Comparison of ENCODE assay signal across 8 cellular contexts in the genomic region with DNA sequence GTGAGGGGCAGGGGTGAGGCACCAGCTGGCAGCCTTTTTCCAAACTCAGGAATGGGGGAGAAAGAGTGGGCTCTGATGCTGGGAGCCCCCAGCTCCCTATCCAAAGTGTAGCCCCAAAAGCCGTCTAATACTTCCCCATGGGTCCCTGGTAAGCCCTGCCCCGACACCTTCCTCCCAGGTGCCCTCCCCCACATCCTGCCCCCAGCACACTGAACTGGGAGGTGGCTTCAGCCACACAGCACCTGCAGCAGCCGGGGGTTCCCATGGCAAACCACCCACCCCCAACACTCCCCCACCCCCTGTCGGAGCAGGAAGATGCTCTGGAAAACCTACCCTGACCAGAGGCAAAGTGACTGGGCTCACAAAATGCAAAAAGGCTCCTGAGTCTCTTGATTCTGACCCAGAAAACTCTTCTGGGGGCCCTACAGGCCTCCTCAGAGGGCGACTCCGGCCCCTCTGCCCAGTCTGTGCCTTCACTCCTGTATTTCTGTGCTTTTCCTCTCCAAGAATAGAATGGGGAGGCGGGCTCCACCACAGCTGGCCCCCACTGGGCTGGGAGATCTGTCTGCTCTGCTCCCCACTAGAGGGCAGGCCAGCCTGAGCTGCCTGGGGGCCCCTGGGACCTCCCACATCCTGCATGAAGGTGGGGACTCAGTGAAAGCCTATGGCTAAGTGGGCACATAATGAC.
DNase-seq lines count a peak whose midpoint lies in the region; ATAC-seq, FAIRE-seq and TF ChIP-seq lines count a peak whose summit lies in the region.

No MANE protein-coding gene starts in this region.

- no peak overlapping the region for H3K27ac ChIP-seq in CD4-positive, alpha-beta T cell (ENCODE audit: low read depth, low read length)
- H3K27ac ChIP-seq in OCI-LY3 (ENCODE audit: low read length), result no peak overlapping the region
- peak overlapping the region in 1 of 2 donors; percentile 23 for H3K27ac ChIP-seq in prostate gland

- H3K27me3 ChIP-seq in CD4-positive, alpha-beta T cell (ENCODE audit: control insufficient read depth, insufficient read depth, low read length), result no peaks in the 10 kb centered on the region
- no peaks in the 10 kb centered on the region for H3K27me3 ChIP-seq in OCI-LY3 (ENCODE audit: low read depth, low read length)
- no peaks in the 10 kb centered on the region for H3K27me3 ChIP-seq in prostate gland (replicated peaks; ENCODE audit: insufficient read depth)

- peak overlapping the region; percentile 11 for H3K4me3 Mint-ChIP-seq in CD4-positive, alpha-beta T cell
- peak overlapping the region in 4 of 5 donors; percentile 27 to 57 (median 47) for H3K4me3 Mint-ChIP-seq in immature natural killer cell

- H4K20me1 ChIP-seq in OCI-LY3 (ENCODE audit: insufficient read depth, low read length), result no peaks in the 10 kb centered on the region

- peak overlapping the region; percentile 65 for H3K27ac Mint-ChIP-seq in CD4-positive, alpha-beta T cell
- peak overlapping the region; percentile 68 to 93 (median 89) for H3K27ac Mint-ChIP-seq in immature natural killer cell

- H3K4me3 ChIP-seq in OCI-LY3 (ENCODE audit: low read length), result no peak overlapping the region
- H3K4me3 ChIP-seq in prostate gland, result no peak overlapping the region

- H2AFZ ChIP-seq in OCI-LY3 (ENCODE audit: low read depth, low read length), result no peak overlapping the region

- peaks cover 22% of the 10 kb centered on the region for H3K4me1 Mint-ChIP-seq in CD4-positive, alpha-beta T cell (ENCODE audit: low read depth)
- peaks cover 50 to 68% of the 10 kb centered on the region in 2 donors for H3K4me1 Mint-ChIP-seq in immature natural killer cell

- CTCF ChIA-PET in CD4-positive, alpha-beta T cell (lab: Charles Lee), result interaction anchor here (1.1 kb wide), 1 partner anchor 99 kb away, joined by 3 read pairs; no protein-coding TSS in a partner anchor

- peak; percentile 47 for TF ChIP-seq CTCF in CD4-positive, alpha-beta T cell (IDR thresholded peaks at IDR 0.05)
- TF ChIP-seq CTCF in OCI-LY3 (IDR thresholded peaks at IDR 0.05; ENCODE audit: low read depth, low read length) (peak; percentile 64), prostate gland (IDR thresholded peaks at IDR 0.05) (peak in 2 of 4 experiments; percentile 30 to 38)

- TF ChIP-seq POLR2A in prostate gland (IDR thresholded peaks at IDR 0.05) (no peak), H54 (IDR thresholded peaks at IDR 0.05; ENCODE audit: low read depth, low read length) (no peak)

- peaks cover 10% of the 10 kb centered on the region for H3K4me1 ChIP-seq in OCI-LY3 (ENCODE audit: low read length)
- H3K4me1 ChIP-seq in prostate gland (replicated peaks), result peaks cover 11% of the 10 kb centered on the region

- H3K36me3 ChIP-seq in OCI-LY3 (replicated peaks; ENCODE audit: low read depth, low read length) (no peaks in the 10 kb centered on the region), prostate gland (no peaks in the 10 kb centered on the region)

- no peaks in the 10 kb centered on the region for H3K9me3 ChIP-seq in CD4-positive, alpha-beta T cell (ENCODE audit: control insufficient read depth, low read length)
- H3K9me3 ChIP-seq in OCI-LY3 (ENCODE audit: insufficient read depth, low read length) (no peaks in the 10 kb centered on the region), prostate gland (no peaks in the 10 kb centered on the region)

- H3K36me3 Mint-ChIP-seq in CD4-positive, alpha-beta T cell (ENCODE audit: low read depth), result no peaks in the 10 kb centered on the region
- no peaks in the 10 kb centered on the region for H3K36me3 Mint-ChIP-seq in immature natural killer cell

- H3K9ac ChIP-seq in OCI-LY3 (ENCODE audit: low read length), result no peak overlapping the region

- 92% methylated on average over 7 of the region's 7 CpGs for WGBS in prostate gland

- no peak overlapping the region for H3K4me2 ChIP-seq in OCI-LY3 (ENCODE audit: low read length)

- peak in 9 of 10 experiments; percentile 7 to 41 (median 19) for DNase-seq in CD4-positive, alpha-beta T cell
- DNase-seq in activated naive CD4-positive, alpha-beta T cell treated with anti-CD3 and anti-CD28 coated beads, Interleukin-2, amount 50 U/mL, for 16 hours, result peak; percentile 29
- DNase-seq in immature natural killer cell (peak; percentile 52 to 60 (median 56)), prostate gland (ENCODE audit: low spot score) (no peak), H54 (ENCODE audit: insufficient read length, low spot score) (no peak)
- DNase-seq in stimulated activated naive CD8-positive, alpha-beta T cell treated with anti-CD3 and anti-CD28 coated beads, Interleukin-15, Interleukin-2, amounts not matched to agents 100 U/mL and 50 U/mL, for 24 hours, result peak; percentile 69

- FAIRE-seq in H54 (lab: Jason Lieb, UNC), result no peak

- no peaks in the 10 kb centered on the region for H3K27me3 Mint-ChIP-seq in CD4-positive, alpha-beta T cell
- peaks cover 0 to 10% (median 2%) of the 10 kb centered on the region in 3 donors for H3K27me3 Mint-ChIP-seq in immature natural killer cell (ENCODE audit: low read depth in 3 of 3)

- intact Hi-C loops in CD4-positive, alpha-beta T cell (cut with DNase I, micrococcal nuclease), result loop anchor here in 1 of 2 experiments (2.0 kb wide), 1 partner anchor 105 kb away; no protein-coding TSS in a partner anchor
- intact Hi-C loops in prostate gland (cut with DNase I), result no loop called here

- no peaks in the 10 kb centered on the region for H3K79me2 ChIP-seq in OCI-LY3 (ENCODE audit: low read length)

- ATAC-seq in CD4-positive, alpha-beta T cell (ENCODE audit: poor library complexity), result peak; percentile 86
- ATAC-seq in GM21528 (IDR thresholded peaks at IDR 0.05; ENCODE audit: low FRiP score, unreplicated experiment), result peak; percentile 59
- ATAC-seq in stimulated activated naive CD8-positive, alpha-beta T cell treated with anti-CD3 and anti-CD28 coated beads, Interleukin-15, Interleukin-2, amounts not matched to agents 100 U/mL and 50 U/mL, for 24 hours, result peak; percentile 88

- H3K9me3 Mint-ChIP-seq in CD4-positive, alpha-beta T cell, result no peaks in the 10 kb centered on the region
- H3K9me3 Mint-ChIP-seq in immature natural killer cell, result no peaks in the 10 kb centered on the region

- POLR2A ChIA-PET in CD4-positive, alpha-beta T cell (lab: Charles Lee), result no interaction called here

Comparison
In these comparisons a context has a peak if more than half of its experiments do, and no peak if none do; other contexts are left out.
1. DNase-seq: peak in CD4-positive, alpha-beta T cell (9 of 10), activated naive CD4-positive, alpha-beta T cell treated with anti-CD3 and anti-CD28 coated beads, Interleukin-2, amount 50 U/mL, for 16 hours (single experiment), immature natural killer cell (3 of 3) and stimulated activated naive CD8-positive, alpha-beta T cell treated with anti-CD3 and anti-CD28 coated beads, Interleukin-15, Interleukin-2, amounts not matched to agents 100 U/mL and 50 U/mL, for 24 hours (single experiment); none in prostate gland (single experiment) and H54 (single experiment).
2. Peak in every context shown above with its lines, with median percentiles within 50 percentile points of each other: ATAC-seq.